Comparison of ENCODE assay signal across 10 cellular contexts in the genomic region with DNA sequence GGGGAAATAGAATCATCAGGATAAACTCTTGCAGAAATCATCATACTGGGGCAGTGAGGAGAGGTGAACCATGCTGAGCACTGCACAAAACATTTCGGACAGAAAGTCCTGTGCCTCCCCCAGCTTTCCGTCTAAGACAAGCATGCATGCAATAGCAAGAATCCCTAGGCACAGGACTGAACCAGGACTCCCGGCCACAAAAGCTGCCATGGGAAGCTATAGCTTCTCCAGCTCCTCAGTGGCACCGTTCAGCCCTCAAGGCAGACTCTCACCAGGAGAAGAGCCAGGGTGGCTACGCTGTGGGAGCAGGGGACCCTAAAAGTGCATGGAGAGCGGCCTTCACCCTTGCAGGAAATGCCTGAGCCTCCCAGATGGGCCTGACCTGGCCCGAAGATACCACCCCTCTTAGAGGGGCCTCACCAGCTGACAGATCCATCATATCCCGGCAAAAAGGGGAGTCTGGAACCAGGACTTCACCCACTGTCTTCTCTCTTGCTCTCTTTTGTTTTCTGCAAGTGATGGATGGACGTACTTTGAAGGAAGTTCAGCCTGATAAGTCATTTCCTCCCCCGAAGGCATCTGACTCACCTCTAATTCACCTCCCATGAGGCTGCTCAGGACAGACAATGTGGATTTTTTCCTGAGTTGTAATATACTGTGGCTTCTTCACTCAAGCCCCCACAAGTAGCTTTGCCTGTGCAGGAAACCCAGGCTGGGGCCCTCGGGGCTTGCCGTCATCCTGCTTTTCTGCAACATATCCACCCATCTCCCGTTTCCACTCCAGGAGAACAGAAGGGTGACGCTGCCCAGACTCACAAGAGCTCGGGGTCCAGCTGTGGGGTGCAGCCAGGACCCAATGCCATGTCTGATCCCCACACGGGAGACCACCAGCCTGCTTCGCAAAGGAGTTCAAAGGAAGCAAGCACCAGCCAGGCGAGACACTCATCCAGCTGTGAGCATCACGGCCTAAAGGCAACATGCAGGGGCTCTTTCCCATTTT.
DNase-seq lines count a peak whose midpoint lies in the region; ATAC-seq and TF ChIP-seq lines count a peak whose summit lies in the region.
"Had no signal": no experiment of that assay in that cellular context is flagged by ENCODE, and none has a peak within 500 bp of the region (broad histone marks: within the 10 kb centered on the region; RNA-seq: fewer than 3 reads in every experiment).

No MANE protein-coding gene starts in this region.

- peaks cover 5% of the 10 kb centered on the region for H3K27me3 Mint-ChIP-seq in type B pancreatic cell
- H3K27me3 Mint-ChIP-seq in activated CD4-positive, alpha-beta T cell treated with anti-CD3 and anti-CD28 coated beads, Interleukin-2, amount 10 ng/mL, durations not matched to agents 7 days and 5 days: peaks cover 19% of the 10 kb centered on the region

- no peak overlapping the region for H3K27ac ChIP-seq in heart left ventricle
- H3K27ac ChIP-seq in coronary artery: peak overlapping the region in 1 of 2 donors; percentile 10

- no peaks in the 10 kb centered on the region for H3K36me3 Mint-ChIP-seq in type B pancreatic cell
- no peaks in the 10 kb centered on the region for H3K36me3 Mint-ChIP-seq in activated CD4-positive, alpha-beta T cell treated with anti-CD3 and anti-CD28 coated beads, Interleukin-2, amount 10 ng/mL, durations not matched to agents 7 days and 5 days (ENCODE audit: low read depth)
- H3K36me3 Mint-ChIP-seq: CD4-positive, alpha-beta memory T cell had no signal

- H3K9me3 ChIP-seq in heart left ventricle: no peaks in the 10 kb centered on the region

- POLR2A ChIA-PET in activated CD4-positive, alpha-beta T cell treated with anti-CD3 and anti-CD28 coated beads, Interleukin-2, amount 10 ng/mL, durations not matched to agents 7 days and 5 days (lab: Charles Lee): no interaction called here

- H3K27ac Mint-ChIP-seq in type B pancreatic cell: peak overlapping the region; percentile 75
- no peak overlapping the region for H3K27ac Mint-ChIP-seq in activated CD4-positive, alpha-beta T cell treated with anti-CD3 and anti-CD28 coated beads, Interleukin-2, amount 10 ng/mL, durations not matched to agents 7 days and 5 days

- intact Hi-C loops in heart left ventricle (cut with DNase I) (no loop called here), Right ventricle myocardium inferior (cut with DNase I) (no loop called here)

- no peak for TF ChIP-seq POLR2A in heart left ventricle (IDR thresholded peaks at IDR 0.05)

- H3K36me3 ChIP-seq in heart left ventricle: no peaks in the 10 kb centered on the region

- no peaks in the 10 kb centered on the region for H3K27me3 ChIP-seq in heart left ventricle

- peak overlapping the region; percentile 68 for H3K4me3 Mint-ChIP-seq in type B pancreatic cell
- H3K4me3 Mint-ChIP-seq in activated CD4-positive, alpha-beta T cell treated with anti-CD3 and anti-CD28 coated beads, Interleukin-2, amount 10 ng/mL, durations not matched to agents 7 days and 5 days: no peak overlapping the region
- H3K4me3 Mint-ChIP-seq: CD4-positive, alpha-beta memory T cell had no signal

- no peak for TF ChIP-seq CTCF in heart left ventricle (IDR thresholded peaks at IDR 0.05)
- TF ChIP-seq CTCF in foreskin fibroblast (IDR thresholded peaks at IDR 0.05; ENCODE audit: low read depth, low read length): no peak
- no peak for TF ChIP-seq CTCF in type B pancreatic cell (conservative IDR thresholded peaks at IDR 0.05)
- no peak for TF ChIP-seq CTCF in coronary artery (IDR thresholded peaks at IDR 0.05)

- ATAC-seq in heart left ventricle (peak in 3 of 4 donors; percentile 12 to 49 (median 46)), Right ventricle myocardium inferior (no peak), GM21381 (IDR thresholded peaks at IDR 0.05; ENCODE audit: unreplicated experiment) (no peak)

- H3K4me1 ChIP-seq in heart left ventricle: peaks cover 0 to 22% (median 6%) of the 10 kb centered on the region in 12 donors

- DNase-seq in heart left ventricle (no peak), Right ventricle myocardium inferior (ENCODE audit: missing footprints) (no peak), T1000 (lab: John Stamatoyannopoulos, UW) (peak; percentile 85), foreskin fibroblast (peak; percentile 88 to 92), type B pancreatic cell (ENCODE audit: extremely low spot score, unreplicated experiment) (no peak), coronary artery (ENCODE audit: low spot score) (no peak)
- no peak for DNase-seq in activated CD4-positive, alpha-beta T cell treated with anti-CD3 and anti-CD28 coated beads, Interleukin-2, amount 10 ng/mL, durations not matched to agents 7 days and 5 days
- DNase-seq: CD4-positive, alpha-beta memory T cell; Right ventricle myocardium superior had no signal

- H3K9me3 Mint-ChIP-seq in type B pancreatic cell: peaks cover 4% of the 10 kb centered on the region
- H3K9me3 Mint-ChIP-seq in activated CD4-positive, alpha-beta T cell treated with anti-CD3 and anti-CD28 coated beads, Interleukin-2, amount 10 ng/mL, durations not matched to agents 7 days and 5 days: no peaks in the 10 kb centered on the region
- H3K9me3 Mint-ChIP-seq: CD4-positive, alpha-beta memory T cell had no signal

- CTCF ChIA-PET in activated CD4-positive, alpha-beta T cell treated with anti-CD3 and anti-CD28 coated beads, Interleukin-2, amount 10 ng/mL, durations not matched to agents 7 days and 5 days (lab: Charles Lee): interaction anchor here (1.3 to 1.7 kb wide), 4 partner anchors 8 to 34 kb away, joined by 3 read pairs; no protein-coding TSS in a partner anchor

- H3K4me3 ChIP-seq in heart left ventricle (no peak overlapping the region), foreskin fibroblast (ENCODE audit: low read depth in 1 of 2, low read length in 2 of 2) (peak overlapping the region in 1 of 2 donors; percentile 38), coronary artery (no peak overlapping the region)

- peaks cover 57% of the 10 kb centered on the region for H3K4me1 Mint-ChIP-seq in type B pancreatic cell (ENCODE audit: unreplicated experiment)
- peaks cover 13% of the 10 kb centered on the region for H3K4me1 Mint-ChIP-seq in activated CD4-positive, alpha-beta T cell treated with anti-CD3 and anti-CD28 coated beads, Interleukin-2, amount 10 ng/mL, durations not matched to agents 7 days and 5 days

- 68 to 80% (median 70%) methylated on average over 18 to 19 of the region's 19 CpGs for WGBS in heart left ventricle, 4 donors

Comparison
In these comparisons a context has a peak if more than half of its experiments do, and no peak if none do; other contexts are left out.
1. ATAC-seq: peak in heart left ventricle (3 of 4); none in Right ventricle myocardium inferior (single experiment) and GM21381 (single experiment).
2. DNase-seq: peak in T1000 (single experiment) and foreskin fibroblast (2 of 2); none in heart left ventricle (0 of 5), Right ventricle myocardium inferior (single experiment), type B pancreatic cell (single experiment), coronary artery (single experiment) and activated CD4-positive, alpha-beta T cell treated with anti-CD3 and anti-CD28 coated beads, Interleukin-2, amount 10 ng/mL, durations not matched to agents 7 days and 5 days (single experiment).